8 cellular contexts compared by ENCODE assay signal in genomic region chr7:93231264-93231663, GRCh38. TPM values are rescaled to one million over a fixed set of nuclear protein-coding genes. Genes with fewer than 3 reads are reported as not detected.
DNase-seq lines count a peak whose midpoint lies in the region; ATAC-seq and TF ChIP-seq lines count a peak whose summit lies in the region.

No MANE protein-coding gene starts in this region.

- H3K27me3 ChIP-seq in skeletal muscle satellite cell (ENCODE audit: control insufficient read depth, insufficient read depth, low read length), result peaks cover 4% of the 10 kb centered on the region

- POLR2A ChIA-PET in HEK293 (lab: Yijun Ruan, JAX), result interaction anchor here (1.3 kb wide), 3 partner anchors 9 to 703 kb away, joined by 3 to 6 read pairs (median 5); partner anchors contain the start of genes PEX1 and RBM48

- CTCF ChIA-PET in HEK293 (lab: Yijun Ruan, JAX), result interaction anchor here (0.6 to 1.1 kb wide), 4 partner anchors 28 to 320 kb away, joined by 3 to 4 read pairs (median 3); partner anchors contain the start of gene SAMD9

- DNase-seq in SK-N-MC (ENCODE audit: low read depth, low spot score), result no peak
- peak; percentile 2 for DNase-seq in fibroblast of the aortic adventitia (ENCODE audit: low read depth)
- DNase-seq in NCI-H748 treated with DMSO at 0.1 percent for 48 hours (lab: John Stamatoyannopoulos, UW), result no peak
- no peak for DNase-seq in NCI-H2171 treated with DMSO at 0.1 percent for 48 hours (lab: John Stamatoyannopoulos, UW)
- no peak for DNase-seq in islet precursor cell

- H3K4me3 ChIP-seq in HEK293 (ENCODE audit: low read depth, low read length) (peak overlapping the region; percentile 65), SK-N-MC (peak overlapping the region; percentile 90), fibroblast of the aortic adventitia (ENCODE audit: low read depth, low read length) (peak overlapping the region; percentile 97), skeletal muscle satellite cell (ENCODE audit: low read length) (peak overlapping the region; percentile 89)

- TF ChIP-seq CTCF in HEK293 (tag by site-specific recombination; IDR thresholded peaks at IDR 0.05) (no peak), fibroblast of the aortic adventitia (IDR thresholded peaks at IDR 0.05; ENCODE audit: insufficient read depth, low read length) (no peak)

- peak overlapping the region; percentile 91 for H3K4me2 ChIP-seq in skeletal muscle satellite cell (ENCODE audit: low read length)

- H3K4me1 ChIP-seq in HEK293 (ENCODE audit: control insufficient read depth, insufficient read depth, low read length), result no peaks in the 10 kb centered on the region
- H3K4me1 ChIP-seq in skeletal muscle satellite cell (ENCODE audit: control insufficient read depth, insufficient read depth, low read length), result peaks cover 9% of the 10 kb centered on the region

- H3K9ac ChIP-seq in SK-N-MC (ENCODE audit: insufficient read length), result peak overlapping the region; percentile 77
- peak overlapping the region; percentile 86 for H3K9ac ChIP-seq in skeletal muscle satellite cell (ENCODE audit: low read depth, low read length)

- no peak overlapping the region; the same call in 1 of the 2 replicates for H3K27ac ChIP-seq in HEK293 (ENCODE audit: extremely low read depth, low read depth, low read length)
- no peak overlapping the region for H3K27ac ChIP-seq in SK-N-MC

- no peak for ATAC-seq in HG03571 (IDR thresholded peaks at IDR 0.05; ENCODE audit: unreplicated experiment)

- no peaks in the 10 kb centered on the region for H3K36me3 ChIP-seq in HEK293 (ENCODE audit: control insufficient read depth in 2 of 2, insufficient read depth in 1 of 2, low read length in 2 of 2)
- H3K36me3 ChIP-seq in SK-N-MC (ENCODE audit: insufficient read depth, low read length), result no peaks in the 10 kb centered on the region
- H3K36me3 ChIP-seq in skeletal muscle satellite cell (ENCODE audit: insufficient read depth, low read length), result no peaks in the 10 kb centered on the region

- no peaks in the 10 kb centered on the region for H3K9me3 ChIP-seq in HEK293 (ENCODE audit: control insufficient read depth, insufficient read depth, low read depth, low read length)
- no peaks in the 10 kb centered on the region for H3K9me3 ChIP-seq in SK-N-MC (ENCODE audit: low read depth, low read length)
- H3K9me3 ChIP-seq in skeletal muscle satellite cell (replicated peaks; ENCODE audit: low read length), result no peaks in the 10 kb centered on the region

TF ChIP-seq in HEK293, 187 proteins besides CTCF, POLR2A, EP300 and RAD21:
- TF ChIP-seq ZNF580 (tag by site-specific recombination; IDR thresholded peaks at IDR 0.05), result no peak
- no peak for TF ChIP-seq ZSCAN30 (tag by site-specific recombination; IDR thresholded peaks at IDR 0.05)
- TF ChIP-seq ZNF221 (tag by site-specific recombination; IDR thresholded peaks at IDR 0.05; ENCODE audit: borderline replicate concordance), result no peak
- TF ChIP-seq SETDB1 (IDR thresholded peaks at IDR 0.05; ENCODE audit: insufficient read length, low read length), result no peak
- TF ChIP-seq ZNF266 (tag by site-specific recombination; IDR thresholded peaks at IDR 0.05; ENCODE audit: low read depth), result no peak
- TF ChIP-seq ZNF280D (tag by site-specific recombination; IDR thresholded peaks at IDR 0.05), result no peak
- no peak for TF ChIP-seq ZNF670 (tag by site-specific recombination; IDR thresholded peaks at IDR 0.05; ENCODE audit: low read depth)
- no peak for TF ChIP-seq SP7 (tag by site-specific recombination; IDR thresholded peaks at IDR 0.05)
- no peak for TF ChIP-seq ZFP41 (tag by site-specific recombination; IDR thresholded peaks at IDR 0.05; ENCODE audit: borderline replicate concordance)
- no peak for TF ChIP-seq ZNF473 (tag by site-specific recombination; IDR thresholded peaks at IDR 0.05)
- TF ChIP-seq MYNN (tag by site-specific recombination; IDR thresholded peaks at IDR 0.05; ENCODE audit: borderline replicate concordance), result no peak
- no peak for TF ChIP-seq ZFP69B (tag by site-specific recombination; IDR thresholded peaks at IDR 0.05)
- no peak for TF ChIP-seq ZNF292 (tag by site-specific recombination; IDR thresholded peaks at IDR 0.05; ENCODE audit: borderline replicate concordance, low read depth)
- no peak for TF ChIP-seq ZNF404 (tag by site-specific recombination; IDR thresholded peaks at IDR 0.05)
- no peak for TF ChIP-seq ZSCAN23 (tag by site-specific recombination; IDR thresholded peaks at IDR 0.05)
- no peak for TF ChIP-seq ZNF621 (tag by site-specific recombination; IDR thresholded peaks at IDR 0.05)
- TF ChIP-seq ZNF23 (tag by site-specific recombination; IDR thresholded peaks at IDR 0.05; ENCODE audit: borderline replicate concordance), result no peak

RNA-seq across cellular contexts. Expression of gene VPS50, which starts 0.9 kb away (rescaled TPM):
- 32.3 and 50.0 TPM in 2 replicates for total RNA-seq in fibroblast of the aortic adventitia (ENCODE audit: low replicate concordance)
- total RNA-seq in skeletal muscle satellite cell (2012; rRNA removed), result 19.9 and 22.1 TPM in 2 replicates

RNA-seq across cellular contexts. Expression of gene HEPACAM2, which starts 5.0 kb away (rescaled TPM):
- total RNA-seq in fibroblast of the aortic adventitia (ENCODE audit: low replicate concordance), result not detected in 2 replicates
- not detected in 2 replicates for total RNA-seq in skeletal muscle satellite cell (2012; rRNA removed)
